Comparison of ENCODE assay signal across 8 cellular contexts in genomic region chr20:37528442-37529213, GRCh38. TPM values are rescaled to one million over a fixed set of nuclear protein-coding genes. Genes with fewer than 3 reads are reported as not detected.
DNase-seq lines count a peak whose midpoint lies in the region; ATAC-seq, FAIRE-seq and TF ChIP-seq lines count a peak whose summit lies in the region.

No MANE protein-coding gene starts in this region.

- H3K27ac ChIP-seq in left ventricle myocardium inferior (replicated peaks) (peak overlapping the region; percentile 94), astrocyte (ENCODE audit: low read depth, low read length) (peak overlapping the region; percentile 100), uterus (peak overlapping the region; percentile 92 to 98)

- DNase-seq in left ventricle myocardium inferior (no peak), Right ventricle myocardium inferior (ENCODE audit: missing footprints) (no peak), astrocyte (ENCODE audit: low read depth) (no peak), memory B cell (ENCODE audit: low spot score in 2 of 2) (no peak), uterus (no peak), T-helper 9 cell (no peak)
- no peak for DNase-seq in effector CD8-positive, alpha-beta T cell (lab: John Stamatoyannopoulos, UW)

- no peaks in the 10 kb centered on the region for H3K9me3 ChIP-seq in left ventricle myocardium inferior (replicated peaks)
- no peaks in the 10 kb centered on the region for H3K9me3 ChIP-seq in astrocyte (ENCODE audit: insufficient read depth, low read depth, low read length)
- no peaks in the 10 kb centered on the region for H3K9me3 ChIP-seq in uterus

- H3K4me1 ChIP-seq in left ventricle myocardium inferior (peaks cover 49% of the 10 kb centered on the region), astrocyte (ENCODE audit: insufficient read depth, low read length) (peaks cover 25% of the 10 kb centered on the region), uterus (peaks cover 0 to 4% of the 10 kb centered on the region in 2 donors)

- H3K4me3 ChIP-seq in left ventricle myocardium inferior (peak overlapping the region; percentile 97), astrocyte (ENCODE audit: insufficient read depth, low read depth, low read length) (peak overlapping the region; percentile 96), uterus (peak overlapping the region; percentile 89 to 99)

- peak overlapping the region; percentile 96 for H3K4me3 Mint-ChIP-seq in astrocyte (ENCODE audit: unreplicated experiment)
- H3K4me3 Mint-ChIP-seq in memory B cell = peak overlapping the region; percentile 89

- TF ChIP-seq CTCF in left ventricle myocardium inferior (IDR thresholded peaks at IDR 0.05; ENCODE audit: borderline replicate concordance) (no peak), astrocyte (IDR thresholded peaks at IDR 0.05; ENCODE audit: insufficient read depth, low read depth, low read length) (no peak), uterus (IDR thresholded peaks at IDR 0.05) (no peak)

- H3K36me3 ChIP-seq in left ventricle myocardium inferior (no peaks in the 10 kb centered on the region), astrocyte (ENCODE audit: insufficient read depth, low read length) (no peaks in the 10 kb centered on the region), uterus (no peaks in the 10 kb centered on the region)

- peaks cover 42% of the 10 kb centered on the region for H3K79me2 ChIP-seq in astrocyte (ENCODE audit: insufficient read depth, low read length)

- no peak for TF ChIP-seq POLR2A in uterus (IDR thresholded peaks at IDR 0.05)

- peak overlapping the region; percentile 97 for H3K9ac ChIP-seq in astrocyte (ENCODE audit: low read length)

- peaks cover 34% of the 10 kb centered on the region for H4K20me1 ChIP-seq in astrocyte (ENCODE audit: insufficient read depth, low read length)

- peaks cover 2% of the 10 kb centered on the region for H3K36me3 Mint-ChIP-seq in astrocyte (ENCODE audit: low read depth, unreplicated experiment)
- H3K36me3 Mint-ChIP-seq in memory B cell = peaks cover 2% of the 10 kb centered on the region

- H3K27ac Mint-ChIP-seq in astrocyte (ENCODE audit: unreplicated experiment) (peak overlapping the region; percentile 100), memory B cell (peak overlapping the region; percentile 100)

- FAIRE-seq in astrocyte (lab: Jason Lieb, UNC) = no peak

- H3K4me1 Mint-ChIP-seq in astrocyte (ENCODE audit: low read depth, unreplicated experiment) (peaks cover 30% of the 10 kb centered on the region), memory B cell (peaks cover 32% of the 10 kb centered on the region)

- H3K4me2 ChIP-seq in astrocyte (ENCODE audit: low read length) = peak overlapping the region; percentile 88

- H3K27me3 Mint-ChIP-seq in astrocyte (ENCODE audit: low read depth, unreplicated experiment) (no peaks in the 10 kb centered on the region), memory B cell (no peaks in the 10 kb centered on the region)

- H3K27me3 ChIP-seq in left ventricle myocardium inferior (ENCODE audit: low read depth) = no peaks in the 10 kb centered on the region
- no peaks in the 10 kb centered on the region for H3K27me3 ChIP-seq in astrocyte (ENCODE audit: insufficient read depth, low read length)
- no peaks in the 10 kb centered on the region for H3K27me3 ChIP-seq in uterus

- H2AFZ ChIP-seq in astrocyte (ENCODE audit: low read depth, low read length) = peak overlapping the region; percentile 93

- ATAC-seq in Right ventricle myocardium inferior = no peak
- no peak for ATAC-seq in memory B cell (ENCODE audit: low read depth)
- no peak for ATAC-seq in GM18907 (IDR thresholded peaks at IDR 0.05; ENCODE audit: unreplicated experiment)

- intact Hi-C loops in left ventricle myocardium inferior (cut with micrococcal nuclease) (no loop called here), Right ventricle myocardium inferior (cut with DNase I) (loop anchor here (5.0 kb wide), 2 partner anchors 241 to 581 kb away; partner anchors contain the start of gene MANBAL), uterus (cut with DNase I; ENCODE audit: low total_unique reads) (loop anchor here (5.0 to 10.0 kb wide), 2 partner anchors 144 to 256 kb away; no protein-coding TSS in a partner anchor)

- H3K9me3 Mint-ChIP-seq in astrocyte (ENCODE audit: unreplicated experiment) (no peaks in the 10 kb centered on the region), memory B cell (no peaks in the 10 kb centered on the region)

RNA-seq across cellular contexts. Expression of gene BLCAP, which starts 1.0 kb away (rescaled TPM):
- total RNA-seq in left ventricle myocardium inferior = 91.8 TPM
- 92.1 TPM for total RNA-seq in Right ventricle myocardium inferior
- 96.5 and 111 TPM in 2 replicates for total RNA-seq in astrocyte
- total RNA-seq in uterus = 10 to 100 TPM; 16.4 to 62.9 (median 37.7) TPM

RNA-seq across cellular contexts. Expression of gene NNAT, which starts 7.6 kb away (rescaled TPM):
- total RNA-seq in left ventricle myocardium inferior (0.33 TPM), Right ventricle myocardium inferior (0.19 TPM), astrocyte (3.1 and 3.6 TPM in 2 replicates), uterus (10 to 100 TPM in 1 of 4 donors, 1 to 10 TPM in 1, not detected in 2; 1.5 to 10.5 TPM)
